In the genomic region with DNA sequence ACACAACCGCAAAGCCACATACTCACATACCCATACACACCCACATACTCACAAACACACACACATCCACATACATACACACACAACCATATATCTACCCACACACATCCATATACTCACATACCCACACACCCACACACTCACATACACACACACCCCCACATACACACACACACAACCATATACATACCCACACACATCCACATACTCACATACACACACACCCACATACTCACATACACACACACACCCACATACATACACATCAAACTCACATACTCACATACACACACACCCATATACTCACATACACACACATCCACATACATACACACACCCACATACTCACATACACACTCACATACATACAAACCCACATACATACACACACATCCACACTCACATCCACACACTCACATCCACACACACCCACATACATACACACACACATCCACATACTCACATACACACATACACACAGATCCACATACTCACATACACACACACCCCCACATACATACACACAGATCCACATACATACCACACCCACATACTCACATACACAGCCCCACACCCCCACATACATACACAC, we compare ENCODE assay signal across 26 cellular contexts.
DNase-seq lines count a peak whose midpoint lies in the region; ATAC-seq and TF ChIP-seq lines count a peak whose summit lies in the region.
"Had no signal": no experiment of that assay in that cellular context is flagged by ENCODE, and none has a peak within 500 bp of the region (broad histone marks: within the 10 kb centered on the region; RNA-seq: fewer than 3 reads in every experiment).

No MANE protein-coding gene starts in this region.

- no peak for TF ChIP-seq RAD21 in IMR-90 (IDR thresholded peaks at IDR 0.05; ENCODE audit: low read length)

- no peak overlapping the region for H3K4me2 ChIP-seq in IMR-90 (ENCODE audit: low read depth, low read length)

- no TSS peak for BruUV-seq in IMR-90 (replicated peaks; lab: Mats Ljungman, UMichigan)

- POLR2A ChIA-PET in IMR-90 (lab: Charles Lee; ENCODE audit: unreplicated experiment) = no interaction called here
- POLR2A ChIA-PET in HEK293T (lab: Yijun Ruan, JAX) = no interaction called here

- TF ChIP-seq CTCF in IMR-90 (conservative IDR thresholded peaks at IDR 0.05; ENCODE audit: low read depth, low read length) (no peak), upper lobe of right lung (IDR thresholded peaks at IDR 0.05) (no peak)

- no peak overlapping the region for H2AK9ac ChIP-seq in IMR-90 (replicated peaks; ENCODE audit: low read depth, low read length, poor library complexity)

- intact Hi-C loops in Right ventricle myocardium inferior (cut with DNase I) (no loop called here), Right ventricle myocardium superior (cut with DNase I) (no loop called here), IMR-90 (cut with micrococcal nuclease) (no loop called here), upper lobe of right lung (cut with DNase I) (no loop called here)

- H2BK120ac ChIP-seq in IMR-90 (ENCODE audit: low read depth, low read length) = no peak overlapping the region

- H3K4ac ChIP-seq in IMR-90 (ENCODE audit: low read depth, low read length) = no peak overlapping the region

- H3K36me3 ChIP-seq in IMR-90 (ENCODE audit: control insufficient read depth, insufficient read depth, low read length) (no peaks in the 10 kb centered on the region), upper lobe of right lung (no peaks in the 10 kb centered on the region), SJCRH30 (no peaks in the 10 kb centered on the region)
- H3K36me3 ChIP-seq: BE2C had no signal

- H3K27me3 ChIP-seq in IMR-90 (ENCODE audit: control insufficient read depth, insufficient read depth, low read length) = no peaks in the 10 kb centered on the region
- no peaks in the 10 kb centered on the region for H3K27me3 ChIP-seq in upper lobe of right lung
- H3K27me3 ChIP-seq in SJCRH30 = no peaks in the 10 kb centered on the region
- H3K27me3 ChIP-seq: BE2C had no signal

- H3K27ac ChIP-seq in IMR-90 (ENCODE audit: insufficient read depth, low read length) (no peak overlapping the region), upper lobe of right lung (no peak overlapping the region), SJCRH30 (no peak overlapping the region)
- H3K27ac ChIP-seq: 22Rv1, GM23248 had no signal

- CTCF ChIA-PET in IMR-90 (lab: Yijun Ruan, JAX) = no interaction called here
- CTCF ChIA-PET in HEK293T (lab: Yijun Ruan, JAX) = no interaction called here

- TF ChIP-seq POLR2A in IMR-90 (IDR thresholded peaks at IDR 0.05; ENCODE audit: low read depth, low read length) = no peak

- H4K8ac ChIP-seq in IMR-90 (ENCODE audit: low read depth in 2 of 2, low read length in 2 of 2) = no peak overlapping the region

- no peaks in the 10 kb centered on the region for H4K20me1 ChIP-seq in IMR-90 (ENCODE audit: insufficient read depth, low read length)

- H2AK5ac ChIP-seq in IMR-90 (ENCODE audit: low read depth, low read length) = 0 out of 2 replicates have a peak overlapping the region, but pooled peaks have one; percentile 33

- H3K9me3 ChIP-seq in IMR-90 (ENCODE audit: control insufficient read depth, insufficient read depth, low read length) = no peaks in the 10 kb centered on the region
- no peaks in the 10 kb centered on the region for H3K9me3 ChIP-seq in upper lobe of right lung
- H3K9me3 ChIP-seq in SJCRH30 (replicated peaks) = no peaks in the 10 kb centered on the region
- H3K9me3 ChIP-seq: BE2C had no signal

- H3K23ac ChIP-seq in IMR-90 (ENCODE audit: low read depth, low read length) = no peak overlapping the region

- in situ Hi-C loops in IMR-90 (cut with MboI; ENCODE audit: low sequenced_read_pairs) = no loop called here

- H3K56ac ChIP-seq in IMR-90 (ENCODE audit: extremely low read depth, insufficient read depth, low read length) = no peak overlapping the region

- no peak overlapping the region for H2BK15ac ChIP-seq in IMR-90 (ENCODE audit: low read depth, low read length)

- no peak overlapping the region for H3K4me3 ChIP-seq in IMR-90 (ENCODE audit: insufficient read depth, low read depth, low read length)
- H3K4me3 ChIP-seq in upper lobe of right lung = no peak overlapping the region
- H3K4me3 ChIP-seq in SJCRH30 = no peak overlapping the region
- H3K4me3 ChIP-seq: GM23248 had no signal

- H3K79me1 ChIP-seq in IMR-90 (ENCODE audit: low read depth in 1 of 2, low read length in 2 of 2) = no peaks in the 10 kb centered on the region

- no peak overlapping the region for H4K5ac ChIP-seq in IMR-90 (ENCODE audit: low read depth, low read length)

- H3K14ac ChIP-seq in IMR-90 (replicated peaks; ENCODE audit: low read depth, low read length) = no peak overlapping the region

- dilution Hi-C loops in IMR-90 (cut with HindIII; ENCODE audit: low sequenced_read_pairs, unreplicated experiment) = no loop called here

- H3K18ac ChIP-seq in IMR-90 (ENCODE audit: low read depth, low read length) = no peak overlapping the region

- H2BK5ac ChIP-seq in IMR-90 (ENCODE audit: low read depth, low read length, poor library complexity, severe bottlenecking) = peak overlapping the region; percentile 97

- H3K4me1 ChIP-seq in IMR-90 (ENCODE audit: control insufficient read depth, insufficient read depth, low read length) (no peaks in the 10 kb centered on the region), upper lobe of right lung (no peaks in the 10 kb centered on the region), SJCRH30 (no peaks in the 10 kb centered on the region)
- H3K4me1 ChIP-seq: BE2C had no signal

- peak; percentile 23 for ATAC-seq in Right ventricle myocardium inferior
- no peak for ATAC-seq in Right ventricle myocardium superior (ENCODE audit: poor library complexity)
- ATAC-seq in IMR-90 (ENCODE audit: low read depth) = no peak
- ATAC-seq in esophagus mucosa = peak; percentile 15
- ATAC-seq in upper lobe of right lung = peak; percentile 20
- ATAC-seq: PC-3 had no signal

- 88% methylated on average over 1 of the region's 1 CpG; no CpG with 5 or more reads in 1 of the 2 experiments for WGBS in IMR-90 (ENCODE audit: extremely low coverage in 2 of 2, insufficient read length in 1 of 2), 2 experiments

- H2BK20ac ChIP-seq in IMR-90 (ENCODE audit: low read depth, low read length) = no peak overlapping the region

- H2AFZ ChIP-seq in IMR-90 (replicated peaks; ENCODE audit: low read length, poor library complexity) = no peak overlapping the region
- H2AFZ ChIP-seq: GM23248 had no signal

- no peak overlapping the region for H4K91ac ChIP-seq in IMR-90 (ENCODE audit: insufficient read depth, low read depth, low read length)

- H3K9ac ChIP-seq in IMR-90 (ENCODE audit: low read depth, low read length) = no peak overlapping the region
- H3K9ac ChIP-seq: GM23248 had no signal

- DNase-seq in Right ventricle myocardium inferior (ENCODE audit: missing footprints) = no peak
- DNase-seq in Right ventricle myocardium superior = no peak
- DNase-seq in IMR-90 = no peak
- no peak for DNase-seq in upper lobe of right lung
- no peak for DNase-seq in ecto neural progenitor cell (ENCODE audit: low spot score)
- DNase-seq in SJCRH30 = no peak
- no peak for DNase-seq in HEK293T (ENCODE audit: extremely low spot score)
- DNase-seq: BE2C; CD8-positive, alpha-beta memory T cell; DMS 273 treated with DMSO at 0.1 percent for 48 hours; DMS79; EL; GDM1; GM23248; HCEC 1CT; Kasumi-1; NCI-H1092 treated with DMSO at 0.1 percent for 48 hours; NCI-H1436; NCI-H187; NCI-H2081 treated with DMSO at 0.1 percent for 48 hours; NCI-H2171; NCI-H226; NCI-H510A; PC-3 had no signal

- peaks cover 3% of the 10 kb centered on the region; the same call in 1 of the 2 replicates for H3K9me1 ChIP-seq in IMR-90 (ENCODE audit: insufficient read depth, low read length)

TF ChIP-seq in IMR-90, 13 proteins besides CTCF, POLR2A, EP300 and RAD21 (continues in another document):
- no peak for TF ChIP-seq CHD1 (IDR thresholded peaks at IDR 0.05; ENCODE audit: low read depth, low read length)
- TF ChIP-seq USF2 (IDR thresholded peaks at IDR 0.05; ENCODE audit: low read depth, low read length) = no peak
- TF ChIP-seq MAFK (IDR thresholded peaks at IDR 0.05; ENCODE audit: low read depth, low read length) = no peak
- no peak for TF ChIP-seq CEBPB (IDR thresholded peaks at IDR 0.05; ENCODE audit: low read depth, low read length)
- TF ChIP-seq SMC3 (IDR thresholded peaks at IDR 0.05; ENCODE audit: low read depth, low read length) = no peak
- TF ChIP-seq RFX5 (IDR thresholded peaks at IDR 0.05; ENCODE audit: low read depth, low read length) = no peak
- no peak for TF ChIP-seq MAZ (IDR thresholded peaks at IDR 0.05; ENCODE audit: borderline replicate concordance, low read depth, low read length)
- TF ChIP-seq BHLHE40 (IDR thresholded peaks at IDR 0.05; ENCODE audit: low read depth, low read length) = no peak
- TF ChIP-seq RCOR1 (IDR thresholded peaks at IDR 0.05; ENCODE audit: insufficient replicate concordance, low read length) = no peak

TF ChIP-seq in HEK293T, 16 proteins besides CTCF, POLR2A, EP300 and RAD21:
- TF ChIP-seq FOXA1 (IDR thresholded peaks at IDR 0.05) (no peak), L3MBTL2 (conservative IDR thresholded peaks at IDR 0.05) (no peak), ZNF384 (IDR thresholded peaks at IDR 0.05) (no peak), FOXK2 (IDR thresholded peaks at IDR 0.05) (no peak), NFRKB (IDR thresholded peaks at IDR 0.05) (no peak), FOXM1 (IDR thresholded peaks at IDR 0.05; ENCODE audit: borderline replicate concordance) (no peak), SUZ12 (IDR thresholded peaks at IDR 0.05) (no peak), ELF4 (IDR thresholded peaks at IDR 0.05) (no peak), HDGF (IDR thresholded peaks at IDR 0.05; ENCODE audit: borderline replicate concordance) (no peak)

Comparison
In these comparisons a context has a peak if more than half of its experiments do, and no peak if none do; other contexts are left out.
1. ATAC-seq: peak in Right ventricle myocardium inferior (single experiment), esophagus mucosa (single experiment) and upper lobe of right lung (single experiment); none in Right ventricle myocardium superior (single experiment) and IMR-90 (single experiment).